In genomic region chr12:46433829-46434228, GRCh38 we compare ENCODE assay signal across 23 cellular contexts.
"Had no signal": no experiment of that assay in that cellular context is flagged by ENCODE, and none has a peak within 500 bp of the region (broad histone marks: within the 10 kb centered on the region; RNA-seq: fewer than 3 reads in every experiment).

No MANE protein-coding gene starts in this region.

- H3K36me3 ChIP-seq: adrenal gland, ascending aorta, colonic mucosa, gastroesophageal sphincter, neutrophil, ovary, prostate gland, thyroid gland, upper lobe of right lung had no signal

- H3K9me3 ChIP-seq: adrenal gland, ascending aorta, colonic mucosa, gastroesophageal sphincter, neutrophil, ovary, prostate gland, thyroid gland, upper lobe of right lung had no signal

- H3K4me3 ChIP-seq: adrenal gland, ascending aorta, colonic mucosa, dorsolateral prefrontal cortex, gastroesophageal sphincter, ovary, prostate gland, thyroid gland, upper lobe of right lung had no signal

- FAIRE-seq: bronchial epithelial cell had no signal

- DNase-seq: activated CD4-positive, alpha-beta T cell treated with anti-CD3 and anti-CD28 coated beads for 36 hours; activated CD4-positive, alpha-beta T cell treated with anti-CD3 and anti-CD28 coated beads, Interleukin-2, amount 50 U/mL, for 4 hours; activated effector memory CD4-positive, alpha-beta T cell treated with anti-CD3 and anti-CD28 coated beads, Interleukin-2, amount 50 U/mL, for 16 hours; activated naive CD4-positive, alpha-beta T cell treated with anti-CD3 and anti-CD28 coated beads, Interleukin-2, amount 10 ng/mL, durations not matched to agents 7 days and 5 days; adrenal gland; colonic mucosa; dorsolateral prefrontal cortex; effector memory CD8-positive, alpha-beta T cell; head of caudate nucleus; hypothalamus; islet precursor cell; left cardiac atrium; ovary; stimulated activated CD4-positive, alpha-beta T cell treated with anti-CD3 and anti-CD28 coated beads, Interleukin-1b, Interleukin-23, amount 100 ng/mL, for 48 hours; substantia nigra; T-helper 9 cell; thyroid gland; upper lobe of right lung had no signal

- H3K27me3 ChIP-seq: adrenal gland, ascending aorta, colonic mucosa, dorsolateral prefrontal cortex, gastroesophageal sphincter, neutrophil, ovary, thyroid gland, upper lobe of right lung had no signal

- H3K27ac ChIP-seq: adrenal gland, ascending aorta, colonic mucosa, dorsolateral prefrontal cortex, gastroesophageal sphincter, neutrophil, ovary, prostate gland, thyroid gland, upper lobe of right lung had no signal

- ATAC-seq: activated CD4-positive, alpha-beta T cell treated with anti-CD3 and anti-CD28 coated beads for 36 hours; effector memory CD8-positive, alpha-beta T cell; gastroesophageal sphincter; left cardiac atrium; upper lobe of right lung had no signal

- H3K4me1 ChIP-seq: colonic mucosa, prostate gland had no signal
